ENCODE assay signal across 8 cellular contexts in the genomic region with DNA sequence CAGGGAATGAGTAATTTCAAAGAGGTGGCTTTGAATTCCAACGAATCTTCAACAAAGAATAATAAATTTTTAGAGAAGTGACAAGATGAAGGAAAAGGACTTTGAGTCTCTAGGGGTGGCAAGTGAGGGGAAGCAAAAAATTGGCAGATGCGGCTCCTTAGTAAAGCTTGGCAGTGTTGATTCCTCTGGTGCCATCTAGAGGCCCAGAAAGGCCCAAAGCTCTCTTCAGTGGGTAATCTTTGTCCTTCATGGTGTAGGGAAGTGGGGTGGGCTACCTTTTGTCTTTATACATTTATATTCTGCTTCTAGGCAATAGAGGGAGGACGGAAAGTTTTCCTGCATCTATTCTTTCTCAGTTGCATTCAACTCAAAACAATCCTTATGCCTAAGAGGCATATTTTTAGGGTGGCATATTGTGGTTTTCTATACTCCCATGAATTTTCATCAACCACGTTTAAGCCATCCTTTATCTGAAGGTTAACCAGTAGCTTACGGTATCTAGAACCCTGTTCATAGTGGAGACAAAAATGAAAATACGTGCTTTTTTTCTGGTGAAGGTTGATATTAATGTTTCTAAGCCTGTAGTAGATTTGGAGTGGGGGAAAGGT. TPM values are rescaled to one million over a fixed set of nuclear protein-coding genes. Genes with fewer than 3 reads are reported as not detected.
A peak's percentile ranks its signal among the peaks of the same experiment; 100 is the strongest.
DNase-seq lines count a peak whose midpoint lies in the region; ATAC-seq, FAIRE-seq and TF ChIP-seq lines count a peak whose summit lies in the region.

No MANE protein-coding gene starts in this region.

- peak; percentile 14 for DNase-seq in SKM-1 treated with dmso at 0.1 percent for 144 hours (lab: John Stamatoyannopoulos, UW; ENCODE audit: unreplicated experiment)
- DNase-seq in SKM-1 (lab: John Stamatoyannopoulos, UW; ENCODE audit: unreplicated experiment), result no peak
- DNase-seq in HL-60 (ENCODE audit: low read depth in 1 of 2, low spot score in 1 of 2), result peak in 1 of 2 experiments; percentile 70
- no peak for DNase-seq in Peyer's patch
- peak; percentile 60 for DNase-seq in fibroblast of mammary gland (ENCODE audit: low read depth)
- DNase-seq in pancreas, result no peak
- DNase-seq in NCI-H187 treated with DMSO at 0.1 percent for 48 hours (lab: John Stamatoyannopoulos, UW), result no peak
- DNase-seq in kidney glomerular epithelial cell (lab: John Stamatoyannopoulos, UW), result no peak

- H3K27ac ChIP-seq in HL-60 (replicated peaks), result peak overlapping the region; percentile 76
- no peak overlapping the region for H3K27ac ChIP-seq in Peyer's patch
- H3K27ac ChIP-seq in pancreas, result no peak overlapping the region

- peaks cover 0 to 83% (median 0%) of the 10 kb centered on the region in 3 donors for H3K36me3 ChIP-seq in Peyer's patch
- H3K36me3 ChIP-seq in pancreas, result peaks cover 0 to 43% (median 21%) of the 10 kb centered on the region in 3 donors

- intact Hi-C loops in pancreas (cut with DNase I), result loop anchor here in 2 of 3 donors (10.0 kb wide), 1 partner anchor 139 kb away; no protein-coding TSS in a partner anchor

- H3K4me3 ChIP-seq in HL-60 (replicated peaks; ENCODE audit: insufficient read depth, low read length), result no peak overlapping the region
- no peak overlapping the region for H3K4me3 ChIP-seq in Peyer's patch
- H3K4me3 ChIP-seq in fibroblast of mammary gland (ENCODE audit: control insufficient read depth, low read depth, low read length), result no peak overlapping the region
- H3K4me3 ChIP-seq in pancreas, result no peak overlapping the region

- H3K27me3 ChIP-seq in HL-60 (ENCODE audit: insufficient read depth, poor library complexity, severe bottlenecking) (no peaks in the 10 kb centered on the region), Peyer's patch (no peaks in the 10 kb centered on the region), pancreas (no peaks in the 10 kb centered on the region)

- no peaks in the 10 kb centered on the region for H3K4me1 ChIP-seq in Peyer's patch
- no peaks in the 10 kb centered on the region for H3K4me1 ChIP-seq in pancreas

- H3K9me3 ChIP-seq in Peyer's patch (no peaks in the 10 kb centered on the region), pancreas (no peaks in the 10 kb centered on the region)

- peak in 3 of 4 donors; percentile 66 to 77 (median 68) for ATAC-seq in pancreas

- FAIRE-seq in pancreas (lab: Jason Lieb, UNC), result no peak

- WGBS in pancreas, 2 donors, result 69 to 70% methylated on average over 6 of the region's 6 CpGs

- no peak for TF ChIP-seq POLR2A in Peyer's patch (IDR thresholded peaks at IDR 0.05)

- TF ChIP-seq CTCF in HL-60 (IDR thresholded peaks at IDR 0.05; ENCODE audit: insufficient read depth, low read length) (peak; percentile 13), Peyer's patch (IDR thresholded peaks at IDR 0.05) (peak in 4 of 6 experiments; percentile 6 to 34 (median 22)), fibroblast of mammary gland (conservative IDR thresholded peaks at IDR 0.05; ENCODE audit: control insufficient read depth, insufficient read depth, low read depth, low read length) (peak; percentile 66), pancreas (IDR thresholded peaks at IDR 0.05) (peak in 2 of 4 donors; percentile 18 to 19)

RNA-seq across cellular contexts. Expression of gene ROPN1L, which starts 17.5 kb away (rescaled TPM):
- total RNA-seq in Peyer's patch, result 1 to 10 TPM in 1 of 4 donors, not detected in 3; 1.7 TPM
- total RNA-seq in pancreas, result 1 to 10 TPM in 2 of 6 donors, under 1 TPM in 4; 0.18 to 1.9 (median 0.60) TPM
- polyA plus RNA-seq in pancreas, result 1 to 10 TPM in 1 of 2 donors, under 1 TPM in 1; 0.46 to 1.6 TPM

Comparison
In these comparisons a context has a peak if more than half of its experiments do, and no peak if none do; other contexts are left out.
1. DNase-seq: peak in SKM-1 treated with dmso at 0.1 percent for 144 hours (single experiment) and fibroblast of mammary gland (single experiment); none in SKM-1 (single experiment), Peyer's patch (0 of 3), pancreas (0 of 6), NCI-H187 treated with DMSO at 0.1 percent for 48 hours (single experiment) and kidney glomerular epithelial cell (single experiment).